9 cellular contexts compared by ENCODE assay signal in the genomic region with DNA sequence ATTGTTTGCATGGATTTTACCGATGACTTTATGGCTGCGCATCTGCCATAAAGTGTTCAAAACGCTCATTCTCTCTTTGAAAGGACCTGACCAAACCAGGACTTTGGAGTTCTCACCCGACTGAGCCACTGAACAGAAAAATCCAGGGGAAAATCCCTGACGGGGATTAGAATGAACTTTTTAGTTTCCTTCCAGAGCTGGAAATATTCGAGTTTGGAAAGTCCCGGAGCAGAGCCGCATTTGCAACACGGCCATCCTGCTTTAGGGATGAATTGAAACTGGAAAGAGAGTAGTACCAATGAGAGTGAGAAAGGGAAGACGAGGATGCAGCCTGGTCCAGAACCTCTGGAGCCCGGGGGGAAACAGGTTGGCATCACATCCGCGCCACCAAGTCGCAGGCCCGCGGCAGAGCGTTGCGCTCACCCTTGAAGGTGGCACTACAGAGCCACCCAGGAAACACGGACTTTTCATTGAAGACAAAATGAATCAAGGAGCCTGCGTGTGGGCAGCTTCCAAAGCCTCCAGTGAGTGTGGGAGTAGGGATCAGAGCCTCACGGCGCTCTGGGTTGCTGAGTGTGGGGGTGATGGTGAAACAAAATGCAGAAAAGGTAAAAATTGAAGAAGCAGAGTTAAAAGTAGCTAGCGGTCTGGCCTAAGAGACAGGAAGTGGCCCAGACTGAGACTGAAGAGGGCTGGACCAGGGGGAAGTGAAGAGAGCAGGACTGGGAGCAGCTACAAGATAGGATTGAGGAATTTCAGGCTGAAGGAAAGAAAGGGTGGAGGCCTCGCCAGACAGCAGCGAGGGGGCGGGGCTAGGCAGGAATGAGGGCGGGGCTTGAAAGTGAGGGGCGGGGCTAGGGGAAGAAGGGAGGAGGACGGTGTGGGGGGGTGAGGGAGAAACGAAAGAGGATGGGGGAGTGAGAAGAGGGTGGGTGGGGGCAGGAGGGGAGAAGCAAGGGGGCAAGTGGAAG. TPM values are rescaled to one million over a fixed set of nuclear protein-coding genes. Genes with fewer than 3 reads are reported as not detected.
DNase-seq lines count a peak whose midpoint lies in the region; ATAC-seq, FAIRE-seq and TF ChIP-seq lines count a peak whose summit lies in the region.
"Had no signal": no experiment of that assay in that cellular context is flagged by ENCODE, and none has a peak within 500 bp of the region (broad histone marks: within the 10 kb centered on the region; RNA-seq: fewer than 3 reads in every experiment).

No MANE protein-coding gene starts in this region.

- no peak for TF ChIP-seq EP300 in gastroesophageal sphincter (IDR thresholded peaks at IDR 0.05)

- 8 to 23% methylated on average over 17 to 21 of the region's 30 CpGs for WGBS in gastroesophageal sphincter (ENCODE audit: low coverage in 1 of 2), 2 donors

- TF ChIP-seq CTCF in gastroesophageal sphincter (IDR thresholded peaks at IDR 0.05), result no peak

- no peak for DNase-seq in GM12891 (ENCODE audit: insufficient read length, low spot score)
- DNase-seq in RPMI8226, result peak; percentile 20
- DNase-seq in activated naive CD4-positive, alpha-beta T cell treated with anti-CD3 and anti-CD28 coated beads, Interleukin-2, amount 10 ng/mL, durations not matched to agents 7 days and 5 days, result peak; percentile 73
- DNase-seq in occipital lobe (lab: John Stamatoyannopoulos, UW), result peak; percentile 62
- DNase-seq in superior temporal gyrus (ENCODE audit: extremely low spot score), result peak; percentile 69
- DNase-seq in NCI-H187 (lab: John Stamatoyannopoulos, UW), result no peak

- ATAC-seq in gastroesophageal sphincter (peak; percentile 67), HG03342 (IDR thresholded peaks at IDR 0.05; ENCODE audit: unreplicated experiment) (no peak)

- TF ChIP-seq POLR2A in GM12891 (IDR thresholded peaks at IDR 0.05; ENCODE audit: low read depth, low read length) (no peak), gastroesophageal sphincter (IDR thresholded peaks at IDR 0.05) (no peak)

- H3K27me3 ChIP-seq in gastroesophageal sphincter, result no peaks in the 10 kb centered on the region

- no peak for FAIRE-seq in GM12891 (lab: Jason Lieb, UNC)
- FAIRE-seq: endometrium had no signal

- H3K36me3 Mint-ChIP-seq in activated naive CD4-positive, alpha-beta T cell treated with anti-CD3 and anti-CD28 coated beads, Interleukin-2, amount 10 ng/mL, durations not matched to agents 7 days and 5 days, result peaks cover 10% of the 10 kb centered on the region

- peak overlapping the region; percentile 53 to 89 for H3K4me3 ChIP-seq in gastroesophageal sphincter

- peak overlapping the region; percentile 85 for H3K27ac Mint-ChIP-seq in activated naive CD4-positive, alpha-beta T cell treated with anti-CD3 and anti-CD28 coated beads, Interleukin-2, amount 10 ng/mL, durations not matched to agents 7 days and 5 days

- peak overlapping the region; percentile 79 for H3K4me3 Mint-ChIP-seq in activated naive CD4-positive, alpha-beta T cell treated with anti-CD3 and anti-CD28 coated beads, Interleukin-2, amount 10 ng/mL, durations not matched to agents 7 days and 5 days

- H3K9me3 ChIP-seq in gastroesophageal sphincter, result no peaks in the 10 kb centered on the region

- H3K4me1 ChIP-seq in gastroesophageal sphincter, result peaks cover 6 to 65% (median 8%) of the 10 kb centered on the region in 3 donors

- H3K27me3 Mint-ChIP-seq in activated naive CD4-positive, alpha-beta T cell treated with anti-CD3 and anti-CD28 coated beads, Interleukin-2, amount 10 ng/mL, durations not matched to agents 7 days and 5 days, result no peaks in the 10 kb centered on the region

- CTCF ChIA-PET in activated naive CD4-positive, alpha-beta T cell treated with anti-CD3 and anti-CD28 coated beads, Interleukin-2, amount 10 ng/mL, durations not matched to agents 7 days and 5 days (lab: Charles Lee), result no interaction called here

- peaks cover 41% of the 10 kb centered on the region for H3K4me1 Mint-ChIP-seq in activated naive CD4-positive, alpha-beta T cell treated with anti-CD3 and anti-CD28 coated beads, Interleukin-2, amount 10 ng/mL, durations not matched to agents 7 days and 5 days

- no peaks in the 10 kb centered on the region for H3K9me3 Mint-ChIP-seq in activated naive CD4-positive, alpha-beta T cell treated with anti-CD3 and anti-CD28 coated beads, Interleukin-2, amount 10 ng/mL, durations not matched to agents 7 days and 5 days

- peak overlapping the region; percentile 91 to 99 (median 98) for H3K27ac ChIP-seq in gastroesophageal sphincter

- H3K36me3 ChIP-seq in gastroesophageal sphincter, result no peaks in the 10 kb centered on the region

TF ChIP-seq in GM12891, 5 proteins besides CTCF, POLR2A, EP300 and RAD21:
- TF ChIP-seq SPI1 (IDR thresholded peaks at IDR 0.05; ENCODE audit: low read depth, low read length) (peak; percentile 57), POU2F2 (IDR thresholded peaks at IDR 0.05; ENCODE audit: low read depth, low read length) (no peak), TAF1 (IDR thresholded peaks at IDR 0.05; ENCODE audit: low read depth, low read length) (no peak)
TF ChIP-seq in GM12891: peak in this region for 1.

RNA-seq across cellular contexts. Expression of a gene that starts 1.9 kb away (rescaled TPM):
- 5.2 TPM for polyA plus RNA-seq in GM12891 (2012; ENCODE audit: low read depth, missing spikeins)
- 10 to 100 TPM; 20.1 to 26.2 (median 21.9) TPM for total RNA-seq in gastroesophageal sphincter
- 24.6 TPM for total RNA-seq in occipital lobe

Comparison
In these comparisons a context has a peak if more than half of its experiments do, and no peak if none do; other contexts are left out.
1. DNase-seq: peak in RPMI8226 (single experiment), activated naive CD4-positive, alpha-beta T cell treated with anti-CD3 and anti-CD28 coated beads, Interleukin-2, amount 10 ng/mL, durations not matched to agents 7 days and 5 days (single experiment), occipital lobe (single experiment) and superior temporal gyrus (single experiment); none in GM12891 (single experiment) and NCI-H187 (0 of 2).